ENCODE assay signal across 11 cellular contexts in the genomic region with DNA sequence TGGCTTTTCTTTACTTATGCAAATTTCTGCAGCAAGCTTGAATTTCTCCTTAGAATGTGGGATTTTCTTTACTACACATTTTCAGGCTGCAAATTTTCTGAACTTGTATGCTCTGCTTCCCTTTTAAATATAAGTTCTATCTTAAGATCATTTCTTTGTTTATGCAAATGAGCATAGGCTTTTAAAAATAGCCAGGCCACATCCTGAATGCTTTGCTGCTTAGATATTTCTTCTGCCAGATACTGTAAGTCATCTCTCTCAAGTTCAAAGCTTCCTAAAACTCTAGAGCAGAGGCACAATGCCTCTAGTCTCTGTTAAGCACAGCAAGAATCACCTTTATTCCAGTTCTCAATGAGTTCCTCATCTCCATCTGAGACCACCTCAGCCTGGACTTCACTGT.
"Had no signal": no experiment of that assay in that cellular context is flagged by ENCODE, and none has a peak within 500 bp of the region (broad histone marks: within the 10 kb centered on the region; RNA-seq: fewer than 3 reads in every experiment).

No MANE protein-coding gene starts in this region.

- ATAC-seq: GM23338, HCT116 had no signal

- H3K4me1 ChIP-seq: HAP-1 had no signal

- H3K4me1 Mint-ChIP-seq: GM23338, H9 had no signal

- H3K36me3 ChIP-seq: HAP-1 had no signal

- H3K4me3 Mint-ChIP-seq: GM23338, H9, HFFc6 had no signal

- H2AFZ ChIP-seq: GM23248, GM23338 had no signal

- FAIRE-seq: H1, H54 had no signal

- H3K27ac Mint-ChIP-seq: GM23338, H9, HFFc6 had no signal

- H3K9ac ChIP-seq: GM23248 had no signal

- H3K4me2 ChIP-seq: GM23338 had no signal

- H3K27ac ChIP-seq: GM23248 had no signal

- DNase-seq: GM23248, GOT3, H7, H9, HCEC 1CT, HFFc6 had no signal

- H3K4me3 ChIP-seq: GM23248, GM23338, HAP-1 had no signal
